ENCODE assay signal across 16 cellular contexts in genomic region chr3:98745718-98746117, GRCh38. TPM values are rescaled to one million over a fixed set of nuclear protein-coding genes. Genes with fewer than 3 reads are reported as not detected.
DNase-seq lines count a peak whose midpoint lies in the region; ATAC-seq and TF ChIP-seq lines count a peak whose summit lies in the region.
"Had no signal": no experiment of that assay in that cellular context is flagged by ENCODE, and none has a peak within 500 bp of the region (broad histone marks: within the 10 kb centered on the region; RNA-seq: fewer than 3 reads in every experiment).

No MANE protein-coding gene starts in this region.

- 83% methylated on average over 1 of the region's 1 CpG for WGBS in right cardiac atrium
- 83% methylated on average over 1 of the region's 1 CpG for WGBS in smooth muscle cell (ENCODE audit: low lambda C conversion rate)

- peaks cover 72% of the 10 kb centered on the region for H3K4me1 ChIP-seq in cardiac muscle cell (ENCODE audit: low read depth)
- peaks cover 2% of the 10 kb centered on the region for H3K4me1 ChIP-seq in right cardiac atrium (ENCODE audit: control insufficient read depth, insufficient read depth, low read length)
- H3K4me1 ChIP-seq in smooth muscle cell (ENCODE audit: low read depth): peaks cover 22% of the 10 kb centered on the region

- TF ChIP-seq CTCF in cardiac muscle cell (IDR thresholded peaks at IDR 0.05; ENCODE audit: low read depth, low read length) (no peak), smooth muscle cell (IDR thresholded peaks at IDR 0.05; ENCODE audit: borderline replicate concordance, insufficient read depth, poor library complexity, severe bottlenecking) (no peak)

- no peak overlapping the region for H3K4me3 ChIP-seq in cardiac muscle cell
- no peak overlapping the region for H3K4me3 ChIP-seq in right cardiac atrium (ENCODE audit: low read length)
- no peak overlapping the region for H3K4me3 ChIP-seq in smooth muscle cell
- H3K4me3 ChIP-seq: GM23248 had no signal

- H3K9ac ChIP-seq in smooth muscle cell (ENCODE audit: low read depth): no peak overlapping the region
- H3K9ac ChIP-seq: GM23248 had no signal

- no peak overlapping the region for H2AFZ ChIP-seq in smooth muscle cell (ENCODE audit: low read depth)
- H2AFZ ChIP-seq: GM23248 had no signal

- DNase-seq in cardiac muscle cell (ENCODE audit: low read depth in 1 of 2, low spot score in 1 of 2): no peak
- no peak for DNase-seq in right cardiac atrium
- no peak for DNase-seq in smooth muscle cell (lab: John Stamatoyannopoulos, UW; ENCODE audit: unreplicated experiment)
- no peak for DNase-seq in AG08395 (ENCODE audit: low spot score)
- DNase-seq in stimulated activated naive CD4-positive, alpha-beta T cell treated with Interleukin-2 at 50 U/mL for 16 hours (lab: John Stamatoyannopoulos, UW): no peak
- DNase-seq in NCI-H2227 (lab: John Stamatoyannopoulos, UW; ENCODE audit: unreplicated experiment): no peak
- DNase-seq: DMS153, GM23248, Karpas-422, NCI-H1417 treated with DMSO at 0.1 percent for 48 hours, NCI-H2029, NCI-H524, SW 1271 had no signal

- H3K36me3 ChIP-seq in cardiac muscle cell: no peaks in the 10 kb centered on the region
- no peaks in the 10 kb centered on the region for H3K36me3 ChIP-seq in smooth muscle cell (ENCODE audit: low read depth)

- H3K4me2 ChIP-seq in smooth muscle cell: peak overlapping the region; percentile 45

- ATAC-seq in right cardiac atrium: no peak
- ATAC-seq in GM19035 (IDR thresholded peaks at IDR 0.05; ENCODE audit: unreplicated experiment): peak; percentile 11
- ATAC-seq in HG02798 (IDR thresholded peaks at IDR 0.05; ENCODE audit: poor library complexity, unreplicated experiment): peak; percentile 2

- intact Hi-C loops in right cardiac atrium (cut with DNase I): no loop called here

- H3K27ac ChIP-seq in cardiac muscle cell (peak overlapping the region; percentile 81), right cardiac atrium (ENCODE audit: low read length) (no peak overlapping the region), smooth muscle cell (ENCODE audit: low read depth) (no peak overlapping the region)
- H3K27ac ChIP-seq: C4-2B, GM23248 had no signal

- peaks cover 4% of the 10 kb centered on the region for H4K20me1 ChIP-seq in smooth muscle cell (ENCODE audit: low read depth)

- no peaks in the 10 kb centered on the region for H3F3A ChIP-seq in smooth muscle cell (ENCODE audit: low read depth)

- H3K27me3 ChIP-seq in cardiac muscle cell (no peaks in the 10 kb centered on the region), right cardiac atrium (ENCODE audit: control insufficient read depth, insufficient read depth) (no peaks in the 10 kb centered on the region), smooth muscle cell (ENCODE audit: low read depth) (no peaks in the 10 kb centered on the region)

- H3K79me2 ChIP-seq in smooth muscle cell (ENCODE audit: low read depth): peaks cover 85% of the 10 kb centered on the region

- H3K9me3 ChIP-seq in cardiac muscle cell (ENCODE audit: low read depth): no peaks in the 10 kb centered on the region
- no peaks in the 10 kb centered on the region for H3K9me3 ChIP-seq in right cardiac atrium (ENCODE audit: control insufficient read depth, low read length)
- no peaks in the 10 kb centered on the region for H3K9me3 ChIP-seq in smooth muscle cell (replicated peaks; ENCODE audit: low read depth)

RNA-seq across cellular contexts. Expression of gene ST3GAL6, which starts 17.4 kb away (rescaled TPM):
- total RNA-seq in cardiac muscle cell (36.0 and 41.1 TPM in 2 replicates), right cardiac atrium (10 to 100 TPM; 27.6 to 29.3 (median 29.1) TPM), smooth muscle cell (29.4 and 40.7 TPM in 2 replicates)
- polyA plus RNA-seq in cardiac muscle cell (41.7 and 53.6 TPM in 2 replicates), right cardiac atrium (22.8 TPM), smooth muscle cell (19.4 and 24.7 TPM in 2 replicates)
- total RNA-seq: GM23248 had no signal

Comparison
In these comparisons a context has a peak if more than half of its experiments do, and no peak if none do; other contexts are left out.
1. ATAC-seq: peak in GM19035 (single experiment) and HG02798 (single experiment); none in right cardiac atrium (0 of 2).